ENCODE assay signal across 33 cellular contexts in genomic region chr10:2019281-2019680, GRCh38.
"Had no signal": no experiment of that assay in that cellular context is flagged by ENCODE, and none has a peak within 500 bp of the region (broad histone marks: within the 10 kb centered on the region; RNA-seq: fewer than 3 reads in every experiment).

No MANE protein-coding gene starts in this region.

- H3K27me3 Mint-ChIP-seq: activated CD4-positive, alpha-beta memory T cell treated with anti-CD3 and anti-CD28 coated beads for 36 hours; activated CD4-positive, alpha-beta T cell treated with anti-CD3 and anti-CD28 coated beads for 36 hours; activated CD4-positive, alpha-beta T cell treated with anti-CD3 and anti-CD28 coated beads, Interleukin-2, amount 10 ng/mL, durations not matched to agents 24 days and 14 days; activated CD8-positive, alpha-beta memory T cell treated with anti-CD3 and anti-CD28 coated beads, Interleukin-2, amount 10 ng/mL, durations not matched to agents 7 days and 5 days; activated naive CD8-positive, alpha-beta T cell treated with anti-CD3 and anti-CD28 coated beads for 36 hours; activated naive CD8-positive, alpha-beta T cell treated with anti-CD3 and anti-CD28 coated beads, Interleukin-2, amount 50 U/mL, for 24 hours had no signal

- FAIRE-seq: colon had no signal

- H3K4me3 Mint-ChIP-seq: activated CD4-positive, alpha-beta memory T cell treated with anti-CD3 and anti-CD28 coated beads for 36 hours; activated CD4-positive, alpha-beta T cell treated with anti-CD3 and anti-CD28 coated beads for 36 hours; activated CD4-positive, alpha-beta T cell treated with anti-CD3 and anti-CD28 coated beads, Interleukin-2, amount 10 ng/mL, durations not matched to agents 24 days and 14 days; activated CD8-positive, alpha-beta memory T cell treated with anti-CD3 and anti-CD28 coated beads, Interleukin-2, amount 10 ng/mL, durations not matched to agents 7 days and 5 days; activated CD8-positive, alpha-beta T cell treated with anti-CD3 and anti-CD28 coated beads, Interleukin-2, amount 10 ng/mL, durations not matched to agents 7 days and 5 days; activated naive CD4-positive, alpha-beta T cell treated with anti-CD3 and anti-CD28 coated beads for 36 hours; activated naive CD4-positive, alpha-beta T cell treated with anti-CD3 and anti-CD28 coated beads, Interleukin-2, amount 50 U/mL, for 24 hours; activated naive CD8-positive, alpha-beta T cell treated with anti-CD3 and anti-CD28 coated beads for 36 hours; activated naive CD8-positive, alpha-beta T cell treated with anti-CD3 and anti-CD28 coated beads, Interleukin-2, amount 50 U/mL, for 24 hours; activated T-helper 1 cell treated with anti-CD3 and anti-CD28 coated beads, Interleukin-12 subunit alpha, Interleukin-12 subunit beta, Interleukin-2, Interleukin-4 antibody, amounts not matched to agents 30 ng/mL and 10 ng/mL and 1 ng/mL, durations not matched to agents 14 hours and 24 hours and 36 hours; effector memory CD8-positive, alpha-beta T cell had no signal

- H3K36me3 ChIP-seq: adrenal gland, esophagus muscularis mucosa, gastrocnemius medialis, heart left ventricle had no signal

- H3K9me3 ChIP-seq: adrenal gland, body of pancreas, esophagus muscularis mucosa, gastrocnemius medialis, heart left ventricle had no signal

- H3K27ac ChIP-seq: adrenal gland, body of pancreas, esophagus muscularis mucosa, foreskin keratinocyte, gastrocnemius medialis, heart left ventricle had no signal

- DNase-seq: activated CD4-positive, alpha-beta memory T cell treated with anti-CD3 and anti-CD28 coated beads for 36 hours; activated CD4-positive, alpha-beta T cell treated with anti-CD3 and anti-CD28 coated beads for 36 hours; activated CD4-positive, alpha-beta T cell treated with anti-CD3 and anti-CD28 coated beads, Interleukin-2, amount 10 ng/mL, durations not matched to agents 24 days and 14 days; activated CD4-positive, CD25-positive, alpha-beta regulatory T cell; activated CD4-positive, CD25-positive, alpha-beta regulatory T cell treated with anti-CD3 and anti-CD28 coated beads, Interleukin-2, amount 50 U/mL, for 72 hours; activated CD8-positive, alpha-beta memory T cell treated with anti-CD3 and anti-CD28 coated beads, Interleukin-2, amount 10 ng/mL, durations not matched to agents 7 days and 5 days; activated CD8-positive, alpha-beta memory T cell treated with anti-CD3 and anti-CD28 coated beads, Interleukin-2, amount 50 U/mL, for 4 hours; activated CD8-positive, alpha-beta T cell treated with anti-CD3 and anti-CD28 coated beads, Interleukin-2, amount 10 ng/mL, durations not matched to agents 7 days and 5 days; activated effector memory CD4-positive, alpha-beta T cell treated with anti-CD3 and anti-CD28 coated beads, Interleukin-2, amount 50 U/mL, for 16 hours; activated naive CD4-positive, alpha-beta T cell treated with anti-CD3 and anti-CD28 coated beads for 36 hours; activated naive CD8-positive, alpha-beta T cell treated with anti-CD3 and anti-CD28 coated beads for 36 hours; activated naive CD8-positive, alpha-beta T cell treated with anti-CD3 and anti-CD28 coated beads, Interleukin-2, amount 50 U/mL, for 24 hours; activated T-cell treated with anti-CD3 and anti-CD28 coated beads, Interleukin-2, amount 50 U/mL, for 1 hour; activated T-cell treated with anti-CD3 and anti-CD28 coated beads, Interleukin-2, amount 50 U/mL, for 48 hours; adrenal gland; amygdala; aorta; body of pancreas; caudate nucleus; cortex of kidney; dermis blood vessel endothelial cell; effector CD4-positive, alpha-beta T cell; effector memory CD8-positive, alpha-beta T cell; erythroblast; foreskin keratinocyte; gastrocnemius medialis; glutamatergic neuron; heart left ventricle had no signal

- H3K4me3 ChIP-seq: adrenal gland, body of pancreas, esophagus muscularis mucosa, gastrocnemius medialis, heart left ventricle had no signal

- H3K4me1 Mint-ChIP-seq: activated CD4-positive, alpha-beta T cell treated with anti-CD3 and anti-CD28 coated beads for 36 hours; activated CD4-positive, alpha-beta T cell treated with anti-CD3 and anti-CD28 coated beads, Interleukin-2, amount 10 ng/mL, durations not matched to agents 24 days and 14 days; activated CD8-positive, alpha-beta memory T cell treated with anti-CD3 and anti-CD28 coated beads, Interleukin-2, amount 10 ng/mL, durations not matched to agents 7 days and 5 days; activated naive CD8-positive, alpha-beta T cell treated with anti-CD3 and anti-CD28 coated beads for 36 hours; activated naive CD8-positive, alpha-beta T cell treated with anti-CD3 and anti-CD28 coated beads, Interleukin-2, amount 50 U/mL, for 24 hours had no signal

- H3K36me3 Mint-ChIP-seq: activated CD4-positive, alpha-beta memory T cell treated with anti-CD3 and anti-CD28 coated beads for 36 hours; activated CD8-positive, alpha-beta memory T cell treated with anti-CD3 and anti-CD28 coated beads, Interleukin-2, amount 10 ng/mL, durations not matched to agents 7 days and 5 days; activated naive CD4-positive, alpha-beta T cell treated with anti-CD3 and anti-CD28 coated beads, Interleukin-2, amount 50 U/mL, for 24 hours; activated naive CD8-positive, alpha-beta T cell treated with anti-CD3 and anti-CD28 coated beads for 36 hours had no signal

- H3K27ac Mint-ChIP-seq: activated CD4-positive, alpha-beta memory T cell treated with anti-CD3 and anti-CD28 coated beads for 36 hours; activated CD4-positive, alpha-beta T cell treated with anti-CD3 and anti-CD28 coated beads for 36 hours; activated CD4-positive, alpha-beta T cell treated with anti-CD3 and anti-CD28 coated beads, Interleukin-2, amount 10 ng/mL, durations not matched to agents 24 days and 14 days; activated CD8-positive, alpha-beta memory T cell treated with anti-CD3 and anti-CD28 coated beads, Interleukin-2, amount 10 ng/mL, durations not matched to agents 7 days and 5 days; activated CD8-positive, alpha-beta T cell treated with anti-CD3 and anti-CD28 coated beads, Interleukin-2, amount 10 ng/mL, durations not matched to agents 7 days and 5 days; activated naive CD4-positive, alpha-beta T cell treated with anti-CD3 and anti-CD28 coated beads for 36 hours; activated naive CD8-positive, alpha-beta T cell treated with anti-CD3 and anti-CD28 coated beads for 36 hours; activated naive CD8-positive, alpha-beta T cell treated with anti-CD3 and anti-CD28 coated beads, Interleukin-2, amount 50 U/mL, for 24 hours; activated T-helper 1 cell treated with anti-CD3 and anti-CD28 coated beads, Interleukin-12 subunit alpha, Interleukin-12 subunit beta, Interleukin-2, Interleukin-4 antibody, amounts not matched to agents 30 ng/mL and 10 ng/mL and 1 ng/mL, durations not matched to agents 14 hours and 24 hours and 36 hours; activated T-helper 2 cell treated with anti-CD3 and anti-CD28 coated beads, Interferon-gamma antibody, Interleukin-2, Interleukin-4, amounts not matched to agents 10 μg/mL and 5 μg/mL and 100 μg/mL, durations not matched to agents 14 hours and 24 hours and 36 hours; effector memory CD8-positive, alpha-beta T cell had no signal

- H3K9me3 Mint-ChIP-seq: activated CD4-positive, alpha-beta memory T cell treated with anti-CD3 and anti-CD28 coated beads for 36 hours; activated CD4-positive, alpha-beta T cell treated with anti-CD3 and anti-CD28 coated beads, Interleukin-2, amount 10 ng/mL, durations not matched to agents 24 days and 14 days; activated naive CD4-positive, alpha-beta T cell treated with anti-CD3 and anti-CD28 coated beads for 36 hours; activated naive CD4-positive, alpha-beta T cell treated with anti-CD3 and anti-CD28 coated beads, Interleukin-2, amount 50 U/mL, for 24 hours; activated naive CD8-positive, alpha-beta T cell treated with anti-CD3 and anti-CD28 coated beads for 36 hours; activated naive CD8-positive, alpha-beta T cell treated with anti-CD3 and anti-CD28 coated beads, Interleukin-2, amount 50 U/mL, for 24 hours; activated T-helper 1 cell treated with anti-CD3 and anti-CD28 coated beads, Interleukin-12 subunit alpha, Interleukin-12 subunit beta, Interleukin-2, Interleukin-4 antibody, amounts not matched to agents 30 ng/mL and 10 ng/mL and 1 ng/mL, durations not matched to agents 14 hours and 24 hours and 36 hours; activated T-helper 2 cell treated with anti-CD3 and anti-CD28 coated beads, Interferon-gamma antibody, Interleukin-2, Interleukin-4, amounts not matched to agents 10 μg/mL and 5 μg/mL and 100 μg/mL, durations not matched to agents 14 hours and 24 hours and 36 hours had no signal

- H3K27me3 ChIP-seq: adrenal gland, body of pancreas, foreskin keratinocyte, gastrocnemius medialis, heart left ventricle had no signal

- ATAC-seq: activated CD4-positive, alpha-beta T cell treated with anti-CD3 and anti-CD28 coated beads for 36 hours; activated CD8-positive, alpha-beta memory T cell treated with anti-CD3 and anti-CD28 coated beads, Interleukin-2, amount 10 ng/mL, durations not matched to agents 7 days and 5 days; activated CD8-positive, alpha-beta T cell treated with anti-CD3 and anti-CD28 coated beads, Interleukin-2, amount 10 ng/mL, durations not matched to agents 7 days and 5 days; activated naive CD8-positive, alpha-beta T cell treated with anti-CD3 and anti-CD28 coated beads, Interleukin-2, amount 50 U/mL, for 24 hours; body of pancreas; effector memory CD8-positive, alpha-beta T cell; foreskin keratinocyte; gastrocnemius medialis; heart left ventricle had no signal

- H3K4me1 ChIP-seq: adrenal gland, body of pancreas, foreskin keratinocyte, gastrocnemius medialis had no signal
